In the genomic region with DNA sequence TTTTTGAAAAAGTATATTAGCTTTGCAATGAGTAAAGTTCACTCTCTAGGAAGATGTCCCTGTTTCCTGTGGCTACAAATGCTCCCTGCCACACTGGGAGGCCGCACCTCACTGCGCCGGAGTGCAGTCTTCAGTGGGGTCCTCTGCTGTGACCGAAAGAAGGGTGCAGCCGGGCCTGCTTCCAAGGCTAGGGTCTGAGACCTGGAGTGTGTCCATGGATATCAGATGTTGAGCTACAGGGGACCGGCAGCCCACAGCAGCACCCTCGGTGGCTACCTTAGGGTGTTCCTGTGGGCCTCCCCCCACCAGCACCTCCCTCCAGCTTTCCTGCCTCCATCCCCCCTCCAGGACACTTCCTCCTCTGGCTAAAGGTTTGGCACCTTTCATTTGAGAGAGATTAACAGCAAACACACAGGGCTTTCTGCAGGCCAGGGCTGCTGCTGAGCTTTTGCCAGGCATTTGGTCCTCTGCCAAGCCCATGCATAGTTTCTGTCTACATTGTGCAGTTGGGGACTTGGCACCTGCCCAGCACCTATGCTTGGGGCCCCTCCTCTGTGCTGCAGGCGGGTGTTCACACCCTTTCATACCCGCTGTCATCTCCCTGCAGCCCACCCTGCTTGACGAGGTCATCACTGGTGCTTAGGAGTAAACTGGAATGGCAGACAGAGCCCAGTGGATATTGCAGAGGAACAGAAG, we compare ENCODE assay signal across 1 cellular context.
TF ChIP-seq lines count a peak whose summit lies in the region.

No MANE protein-coding gene starts in this region.

TF ChIP-seq in HEK293, 187 proteins besides CTCF, POLR2A, EP300 and RAD21 (continued from another document and continues in another):
- TF ChIP-seq PRDM4 (tag by site-specific recombination; IDR thresholded peaks at IDR 0.05), result no peak
- no peak for TF ChIP-seq RBAK (tag by site-specific recombination; IDR thresholded peaks at IDR 0.05)
- TF ChIP-seq ZNF391 (tag by site-specific recombination; IDR thresholded peaks at IDR 0.05; ENCODE audit: borderline replicate concordance, low read depth), result no peak
- no peak for TF ChIP-seq SETDB1 (IDR thresholded peaks at IDR 0.05; ENCODE audit: insufficient read length, low read length)
- TF ChIP-seq, protein P1, sequence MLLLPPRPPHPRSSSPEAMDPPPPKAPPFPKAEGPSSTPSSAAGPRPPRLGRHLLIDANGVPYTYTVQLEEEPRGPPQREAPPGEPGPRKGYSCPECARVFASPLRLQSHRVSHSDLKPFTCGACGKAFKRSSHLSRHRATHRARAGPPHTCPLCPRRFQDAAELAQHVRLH (tag by site-specific recombination; IDR thresholded peaks at IDR 0.05), result no peak
- no peak for TF ChIP-seq SP3 (tag by site-specific recombination; IDR thresholded peaks at IDR 0.05)
- TF ChIP-seq ZNF423 (tag by site-specific recombination; IDR thresholded peaks at IDR 0.05), result peak; percentile 67; the same call in 1 of the 2 replicates
- TF ChIP-seq ZNF157 (tag by site-specific recombination; IDR thresholded peaks at IDR 0.05), result no peak
- TF ChIP-seq ZNF341 (tag by site-specific recombination; IDR thresholded peaks at IDR 0.05; ENCODE audit: low read depth), result no peak
- TF ChIP-seq ZNF639 (tag by site-specific recombination; IDR thresholded peaks at IDR 0.05), result no peak
- peak; percentile 96 for TF ChIP-seq GLIS1 (tag by site-specific recombination; IDR thresholded peaks at IDR 0.05)
- TF ChIP-seq ZBTB1 (tag by site-specific recombination; IDR thresholded peaks at IDR 0.05), result no peak
- no peak for TF ChIP-seq ZXDB (tag by site-specific recombination; IDR thresholded peaks at IDR 0.05)
- no peak for TF ChIP-seq ZNF488 (tag by site-specific recombination; IDR thresholded peaks at IDR 0.05)
- TF ChIP-seq ZNF791 (tag by site-specific recombination; IDR thresholded peaks at IDR 0.05), result no peak
- peak; percentile 63 for TF ChIP-seq KLF1 (tag by site-specific recombination; IDR thresholded peaks at IDR 0.05)
- no peak for TF ChIP-seq ZNF169 (tag by site-specific recombination; IDR thresholded peaks at IDR 0.05)
- TF ChIP-seq, protein P2, sequence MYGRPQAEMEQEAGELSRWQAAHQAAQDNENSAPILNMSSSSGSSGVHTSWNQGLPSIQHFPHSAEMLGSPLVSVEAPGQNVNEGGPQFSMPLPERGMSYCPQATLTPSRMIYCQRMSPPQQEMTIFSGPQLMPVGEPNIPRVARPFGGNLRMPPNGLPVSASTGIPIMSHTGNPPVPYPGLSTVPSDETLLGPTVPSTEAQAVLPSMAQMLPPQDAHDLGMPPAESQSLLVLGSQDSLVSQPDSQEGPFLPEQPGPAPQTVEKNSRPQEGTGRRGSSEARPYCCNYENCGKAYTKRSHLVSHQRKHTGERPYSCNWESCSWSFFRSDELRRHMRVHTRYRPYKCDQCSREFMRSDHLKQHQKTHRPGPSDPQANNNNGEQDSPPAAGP (tag by site-specific recombination; IDR thresholded peaks at IDR 0.05), result peak; percentile 51; the same call in 1 of the 2 replicates
- TF ChIP-seq BCL11B (tag by site-specific recombination; IDR thresholded peaks at IDR 0.05; ENCODE audit: low read depth), result no peak
- no peak for TF ChIP-seq ZSCAN16 (tag by site-specific recombination; IDR thresholded peaks at IDR 0.05)
- TF ChIP-seq ZNF239 (tag by site-specific recombination; IDR thresholded peaks at IDR 0.05), result no peak
- no peak for TF ChIP-seq ZNF23 (tag by site-specific recombination; IDR thresholded peaks at IDR 0.05; ENCODE audit: borderline replicate concordance)
- TF ChIP-seq KLF10 (tag by site-specific recombination; IDR thresholded peaks at IDR 0.05), result no peak
- no peak for TF ChIP-seq ZFP69B (tag by site-specific recombination; IDR thresholded peaks at IDR 0.05)
- TF ChIP-seq SP2 (tag by site-specific recombination; IDR thresholded peaks at IDR 0.05), result no peak
- no peak for TF ChIP-seq TCF7L2 (IDR thresholded peaks at IDR 0.05; ENCODE audit: borderline replicate concordance, low read depth, low read length)
- TF ChIP-seq PRDM10 (tag by site-specific recombination; IDR thresholded peaks at IDR 0.05), result peak; percentile 58
- no peak for TF ChIP-seq ZSCAN4 (tag by site-specific recombination; IDR thresholded peaks at IDR 0.05)
- TF ChIP-seq ZNF585B (tag by site-specific recombination; IDR thresholded peaks at IDR 0.05), result no peak
- TF ChIP-seq ZNF660 (tag by site-specific recombination; IDR thresholded peaks at IDR 0.05), result peak; percentile 58; the same call in 1 of the 2 replicates
- TF ChIP-seq FEZF1 (tag by site-specific recombination; IDR thresholded peaks at IDR 0.05), result peak; percentile 85
- peak; percentile 37; the same call in 1 of the 2 replicates for TF ChIP-seq ZBTB20 (tag by site-specific recombination; IDR thresholded peaks at IDR 0.05)
- TF ChIP-seq ZBTB8A (tag by site-specific recombination; IDR thresholded peaks at IDR 0.05), result peak; percentile 40
- 0 out of 2 replicates have a peak, but pooled peaks have one; percentile 23 for TF ChIP-seq ZBTB48 (tag by site-specific recombination; IDR thresholded peaks at IDR 0.05)
- no peak for TF ChIP-seq EGR2 (tag by site-specific recombination; IDR thresholded peaks at IDR 0.05; ENCODE audit: low read depth)
- no peak for TF ChIP-seq ZNF221 (tag by site-specific recombination; IDR thresholded peaks at IDR 0.05; ENCODE audit: borderline replicate concordance)
- no peak for TF ChIP-seq ZNF664 (tag by site-specific recombination; IDR thresholded peaks at IDR 0.05)
- TF ChIP-seq ZNF184 (tag by site-specific recombination; IDR thresholded peaks at IDR 0.05), result no peak
- no peak for TF ChIP-seq ZFP41 (tag by site-specific recombination; IDR thresholded peaks at IDR 0.05; ENCODE audit: borderline replicate concordance)
- TF ChIP-seq ZNF571 (tag by site-specific recombination; IDR thresholded peaks at IDR 0.05), result no peak
- TF ChIP-seq ZNF514 (tag by site-specific recombination; IDR thresholded peaks at IDR 0.05), result no peak
- TF ChIP-seq SP7 (tag by site-specific recombination; IDR thresholded peaks at IDR 0.05), result no peak
- no peak for TF ChIP-seq ZNF121 (tag by site-specific recombination; IDR thresholded peaks at IDR 0.05)
- no peak for TF ChIP-seq ZNF561 (tag by site-specific recombination; IDR thresholded peaks at IDR 0.05; ENCODE audit: borderline replicate concordance)
- TF ChIP-seq ZNF777 (tag by site-specific recombination; IDR thresholded peaks at IDR 0.05; ENCODE audit: borderline replicate concordance), result no peak
- TF ChIP-seq GLI2 (tag by site-specific recombination; IDR thresholded peaks at IDR 0.05; ENCODE audit: borderline replicate concordance, low read depth), result no peak
- no peak for TF ChIP-seq ZBTB11 (tag by site-specific recombination; conservative IDR thresholded peaks at IDR 0.05; ENCODE audit: low read depth)
- no peak for TF ChIP-seq ZNF677 (tag by site-specific recombination; IDR thresholded peaks at IDR 0.05)
- TF ChIP-seq ZNF707 (tag by site-specific recombination; IDR thresholded peaks at IDR 0.05), result no peak
- TF ChIP-seq, protein P3, sequence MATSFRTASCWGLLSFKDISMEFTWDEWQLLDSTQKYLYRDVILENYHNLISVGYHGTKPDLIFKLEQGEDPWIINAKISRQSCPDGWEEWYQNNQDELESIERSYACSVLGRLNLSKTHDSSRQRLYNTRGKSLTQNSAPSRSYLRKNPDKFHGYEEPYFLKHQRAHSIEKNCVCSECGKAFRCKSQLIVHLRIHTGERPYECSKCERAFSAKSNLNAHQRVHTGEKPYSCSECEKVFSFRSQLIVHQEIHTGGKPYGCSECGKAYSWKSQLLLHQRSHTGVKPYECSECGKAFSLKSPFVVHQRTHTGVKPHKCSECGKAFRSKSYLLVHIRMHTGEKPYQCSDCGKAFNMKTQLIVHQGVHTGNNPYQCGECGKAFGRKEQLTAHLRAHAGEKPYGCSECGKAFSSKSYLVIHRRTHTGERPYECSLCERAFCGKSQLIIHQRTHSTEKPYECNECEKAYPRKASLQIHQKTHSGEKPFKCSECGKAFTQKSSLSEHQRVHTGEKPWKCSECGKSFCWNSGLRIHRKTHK (tag by site-specific recombination; IDR thresholded peaks at IDR 0.05), result no peak
